Comparison of ENCODE assay signal across 11 cellular contexts in the genomic region with DNA sequence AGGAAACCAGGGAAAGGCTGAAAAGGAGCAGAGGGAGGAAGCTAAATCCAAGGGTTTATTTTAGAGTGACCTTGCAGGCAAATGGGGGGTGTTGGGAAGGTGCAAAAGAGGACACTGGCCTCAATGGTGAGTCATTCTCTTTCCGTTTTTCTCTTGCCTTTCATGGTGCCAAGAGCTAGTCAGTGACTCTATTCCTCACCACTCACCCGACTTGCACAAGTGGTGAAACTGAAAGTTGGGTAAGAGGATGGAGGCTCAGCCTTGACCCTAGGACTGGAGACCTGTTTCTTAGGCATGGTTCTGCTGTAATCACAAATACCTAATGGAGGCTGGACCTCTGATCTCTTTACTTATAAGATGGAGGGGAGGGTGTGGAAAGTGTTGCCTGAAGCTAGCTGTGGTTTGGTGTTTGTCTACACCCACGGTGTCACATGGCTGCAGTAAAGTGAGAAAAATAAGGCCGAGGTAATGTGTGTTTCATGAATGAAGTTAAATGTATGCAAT.
DNase-seq lines count a peak whose midpoint lies in the region; ATAC-seq and TF ChIP-seq lines count a peak whose summit lies in the region.
"Had no signal": no experiment of that assay in that cellular context is flagged by ENCODE, and none has a peak within 500 bp of the region (broad histone marks: within the 10 kb centered on the region; RNA-seq: fewer than 3 reads in every experiment).

No MANE protein-coding gene starts in this region.

- peaks cover 0 to 5% of the 10 kb centered on the region in 2 donors for H3K4me1 ChIP-seq in adrenal gland (replicated peaks in 1 of 2)
- H3K4me1 ChIP-seq in mucosa of descending colon (ENCODE audit: low read depth), result no peaks in the 10 kb centered on the region
- no peaks in the 10 kb centered on the region for H3K4me1 ChIP-seq in vagina
- no peaks in the 10 kb centered on the region for H3K4me1 ChIP-seq in BE2C
- H3K4me1 ChIP-seq: pancreas had no signal

- TF ChIP-seq CTCF in adrenal gland (IDR thresholded peaks at IDR 0.05) (no peak), mucosa of descending colon (IDR thresholded peaks at IDR 0.05) (no peak), vagina (IDR thresholded peaks at IDR 0.05) (no peak), BE2C (IDR thresholded peaks at IDR 0.05; ENCODE audit: low read depth, low read length) (no peak)

- intact Hi-C loops in adrenal gland (cut with DNase I) (no loop called here), mucosa of descending colon (cut with DNase I, micrococcal nuclease) (no loop called here), vagina (cut with DNase I) (no loop called here)

- no peaks in the 10 kb centered on the region for H3K36me3 ChIP-seq in adrenal gland (replicated peaks in 1 of 2)
- H3K36me3 ChIP-seq in mucosa of descending colon (ENCODE audit: low read depth), result no peaks in the 10 kb centered on the region
- H3K36me3 ChIP-seq in vagina, result no peaks in the 10 kb centered on the region
- H3K36me3 ChIP-seq in BE2C, result no peaks in the 10 kb centered on the region
- H3K36me3 ChIP-seq: pancreas had no signal

- TF ChIP-seq POLR2A in adrenal gland (IDR thresholded peaks at IDR 0.05) (no peak), vagina (IDR thresholded peaks at IDR 0.05) (no peak)

- H3K4me3 ChIP-seq in adrenal gland, result no peak overlapping the region
- no peak overlapping the region for H3K4me3 ChIP-seq in mucosa of descending colon
- H3K4me3 ChIP-seq in vagina, result no peak overlapping the region
- no peak overlapping the region for H3K4me3 ChIP-seq in BE2C (ENCODE audit: low read depth, low read length)
- H3K4me3 ChIP-seq: pancreas had no signal

- peak; percentile 63 for ATAC-seq in mucosa of descending colon

- DNase-seq in EL, result peak; percentile 55
- peak; percentile 68 for DNase-seq in LHCN-M2 (ENCODE audit: low read depth)
- peak; percentile 43 to 87 (median 77) for DNase-seq in adrenal gland
- no peak for DNase-seq in mucosa of descending colon
- DNase-seq in vagina (ENCODE audit: extremely low spot score in 2 of 2), result no peak
- DNase-seq in NCI-H510A treated with DMSO at 0.1 percent for 48 hours (lab: John Stamatoyannopoulos, UW), result no peak
- no peak for DNase-seq in BE2C
- no peak for DNase-seq in DMS79 treated with DMSO at 0.1 percent for 48 hours (lab: John Stamatoyannopoulos, UW)
- DNase-seq: activated CD8-positive, alpha-beta memory T cell treated with anti-CD3 and anti-CD28 coated beads, Interleukin-2, amount 50 U/mL, for 48 hours; NCI-H774; pancreas had no signal

- no peak overlapping the region for H3K27ac ChIP-seq in adrenal gland
- H3K27ac ChIP-seq in vagina, result no peak overlapping the region
- H3K27ac ChIP-seq: pancreas had no signal

- H3K9me3 ChIP-seq in adrenal gland (replicated peaks in 1 of 3), result no peaks in the 10 kb centered on the region
- H3K9me3 ChIP-seq in mucosa of descending colon, result no peaks in the 10 kb centered on the region
- no peaks in the 10 kb centered on the region for H3K9me3 ChIP-seq in vagina
- H3K9me3 ChIP-seq in BE2C, result no peaks in the 10 kb centered on the region
- H3K9me3 ChIP-seq: pancreas had no signal

- H3K27me3 ChIP-seq in adrenal gland, result no peaks in the 10 kb centered on the region
- H3K27me3 ChIP-seq in vagina, result no peaks in the 10 kb centered on the region
- no peaks in the 10 kb centered on the region for H3K27me3 ChIP-seq in BE2C
- H3K27me3 ChIP-seq: pancreas had no signal

- WGBS in adrenal gland, 4 donors, result 40 to 54% (median 43%) methylated on average over 4 of the region's 4 CpGs

Comparison
In these comparisons a context has a peak if more than half of its experiments do, and no peak if none do; other contexts are left out.
1. DNase-seq: peak in EL (single experiment), LHCN-M2 (single experiment) and adrenal gland (7 of 7); none in mucosa of descending colon (0 of 3), vagina (0 of 2), NCI-H510A treated with DMSO at 0.1 percent for 48 hours (single experiment), BE2C (single experiment) and DMS79 treated with DMSO at 0.1 percent for 48 hours (single experiment).